Comparison of ENCODE assay signal across 25 cellular contexts in genomic region chr2:24756789-24757188, GRCh38.
"Had no signal": no experiment of that assay in that cellular context is flagged by ENCODE, and none has a peak within 500 bp of the region (broad histone marks: within the 10 kb centered on the region; RNA-seq: fewer than 3 reads in every experiment).

No MANE protein-coding gene starts in this region.

- H3K9me3 Mint-ChIP-seq: mesothelial cell of epicardium; naive B cell; nephron; neural crest cell; stimulated activated naive B cell treated with anti-CD40 and anti-IgM and Interleukin-4, amounts not matched to agents 10 μg/mL and 1 μg/mL and 100 μg/mL, for 72 hours had no signal

- DNase-seq: hippocampal formation; islet precursor cell; left ventricle myocardium inferior; mesendoderm; naive B cell; nucleus accumbens; pancreas; posterior cingulate gyrus; retina; right cardiac atrium; stimulated activated CD4-positive, alpha-beta T cell treated with anti-CD3 and anti-CD28 coated beads, Interleukin-12 subunit alpha, Interleukin-12 subunit beta, amount 100 ng/mL, for 4 hours; stimulated activated CD4-positive, alpha-beta T cell treated with anti-CD3 and anti-CD28 coated beads, Interleukin-15, amount 100 ng/mL, for 24 hours; stimulated activated CD4-positive, alpha-beta T cell treated with anti-CD3 and anti-CD28 coated beads, Interleukin-2, amount 100 ng/mL, for 24 hours; stimulated activated CD4-positive, alpha-beta T cell treated with anti-CD3 and anti-CD28 coated beads, Interleukin-4, amount 100 ng/mL, for 1 hour; stimulated activated naive B cell treated with anti-CD40 and anti-IgM and Interleukin-4, amounts not matched to agents 10 μg/mL and 1 μg/mL and 100 μg/mL, for 72 hours; stimulated activated naive CD8-positive, alpha-beta T cell treated with anti-CD3 and anti-CD28 coated beads, Interleukin-15, Interleukin-2, amounts not matched to agents 100 U/mL and 50 U/mL, for 24 hours; stomach; testis; thyroid gland; transverse colon; upper lobe of left lung had no signal

- H3K4me1 Mint-ChIP-seq: mesothelial cell of epicardium; naive B cell; nephron; neural crest cell; stimulated activated naive B cell treated with anti-CD40 and anti-IgM and Interleukin-4, amounts not matched to agents 10 μg/mL and 1 μg/mL and 100 μg/mL, for 72 hours had no signal

- H3K4me3 Mint-ChIP-seq: mesothelial cell of epicardium; naive B cell; nephron; neural crest cell; stimulated activated naive B cell treated with anti-CD40 and anti-IgM and Interleukin-4, amounts not matched to agents 10 μg/mL and 1 μg/mL and 100 μg/mL, for 72 hours had no signal

- FAIRE-seq: pancreas had no signal

- H3K27me3 Mint-ChIP-seq: naive B cell; stimulated activated naive B cell treated with anti-CD40 and anti-IgM and Interleukin-4, amounts not matched to agents 10 μg/mL and 1 μg/mL and 100 μg/mL, for 72 hours had no signal

- H3K27ac Mint-ChIP-seq: mesothelial cell of epicardium; naive B cell; nephron; stimulated activated naive B cell treated with anti-CD40 and anti-IgM and Interleukin-4, amounts not matched to agents 10 μg/mL and 1 μg/mL and 100 μg/mL, for 72 hours had no signal

- ATAC-seq: pancreas; right cardiac atrium; sciatic nerve; stimulated activated naive B cell treated with anti-CD40 and anti-IgM and Interleukin-4, amounts not matched to agents 10 μg/mL and 1 μg/mL and 100 μg/mL, for 72 hours; stimulated activated naive CD8-positive, alpha-beta T cell treated with anti-CD3 and anti-CD28 coated beads, Interleukin-15, Interleukin-2, amounts not matched to agents 100 U/mL and 50 U/mL, for 24 hours had no signal
